In genomic region chr7:17593854-17594419, GRCh38 we compare ENCODE assay signal across 15 cellular contexts.
"Had no signal": no experiment of that assay in that cellular context is flagged by ENCODE, and none has a peak within 500 bp of the region (broad histone marks: within the 10 kb centered on the region; RNA-seq: fewer than 3 reads in every experiment).

No MANE protein-coding gene starts in this region.

- H3K36me3 ChIP-seq: esophagus squamous epithelium, right atrium auricular region, upper lobe of left lung had no signal

- ATAC-seq: naive thymus-derived CD8-positive, alpha-beta T cell; T-cell had no signal

- H3K9me3 ChIP-seq: esophagus squamous epithelium, right atrium auricular region, upper lobe of left lung had no signal

- DNase-seq: activated CD4-positive, alpha-beta memory T cell treated with anti-CD3 and anti-CD28 coated beads for 36 hours; activated gamma-delta T cell treated with Interleukin-2 at 50 U/mL for 16 hours; activated naive CD8-positive, alpha-beta T cell treated with anti-CD3 and anti-CD28 coated beads for 36 hours; activated T-cell treated with anti-CD3 and anti-CD28 coated beads, Interleukin-2, amount 50 U/mL, for 48 hours; anterior cingulate cortex; esophagus squamous epithelium; immature natural killer cell; naive thymus-derived CD8-positive, alpha-beta T cell; stimulated activated CD4-positive, alpha-beta T cell treated with anti-CD3 and anti-CD28 coated beads, Interleukin-1b, Interleukin-23, amount 100 ng/mL, for 48 hours; stimulated activated naive CD4-positive, alpha-beta T cell; T-cell; T1000; upper lobe of left lung had no signal

- H3K27me3 ChIP-seq: esophagus squamous epithelium, right atrium auricular region, upper lobe of left lung had no signal

- H3K4me1 ChIP-seq: right atrium auricular region, upper lobe of left lung had no signal

- H3K27ac ChIP-seq: esophagus squamous epithelium, right atrium auricular region, upper lobe of left lung had no signal

- H3K4me3 ChIP-seq: esophagus squamous epithelium, lung, right atrium auricular region, upper lobe of left lung had no signal
